12 cellular contexts compared by ENCODE assay signal in the genomic region with DNA sequence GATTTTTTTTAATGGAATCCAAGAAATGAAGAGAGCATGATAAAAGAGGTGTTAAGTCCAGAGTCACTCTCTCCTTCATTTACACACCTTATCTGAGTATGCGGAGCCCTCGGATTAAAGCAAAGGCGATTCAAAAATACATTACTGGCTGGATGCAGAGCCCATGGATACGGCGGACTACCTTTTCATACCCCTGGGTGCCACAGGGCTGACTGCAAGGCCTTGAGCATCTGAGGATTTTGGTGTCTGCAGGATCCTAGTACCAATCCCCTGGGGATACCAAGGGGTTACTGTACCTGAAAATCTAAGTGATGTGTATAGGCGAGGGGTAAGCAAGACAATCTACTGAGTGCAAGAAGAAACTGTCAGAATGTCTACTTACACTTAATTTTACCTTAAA. TPM values are rescaled to one million over a fixed set of nuclear protein-coding genes. Genes with fewer than 3 reads are reported as not detected.
DNase-seq lines count a peak whose midpoint lies in the region; ATAC-seq lines count a peak whose summit lies in the region.
"Had no signal": no experiment of that assay in that cellular context is flagged by ENCODE, and none has a peak within 500 bp of the region (broad histone marks: within the 10 kb centered on the region; RNA-seq: fewer than 3 reads in every experiment).

No MANE protein-coding gene starts in this region.

- H3K4me3 Mint-ChIP-seq in activated CD8-positive, alpha-beta memory T cell treated with anti-CD3 and anti-CD28 coated beads, Interleukin-2, amount 10 ng/mL, durations not matched to agents 7 days and 5 days: peak overlapping the region; percentile 15
- H3K4me3 Mint-ChIP-seq in activated naive CD8-positive, alpha-beta T cell treated with anti-CD3 and anti-CD28 coated beads, Interleukin-2, amount 50 U/mL, for 24 hours: peak overlapping the region; percentile 58
- H3K4me3 Mint-ChIP-seq in stimulated activated effector memory CD8-positive, alpha-beta T cell treated with anti-CD3 and anti-CD28 coated beads, Interleukin-12 subunit alpha, Interleukin-12 subunit beta, amount 100 ng/mL, for 72 hours: peak overlapping the region; percentile 69
- H3K4me3 Mint-ChIP-seq: activated naive CD8-positive, alpha-beta T cell treated with anti-CD3 and anti-CD28 coated beads, Interleukin-2, amount 10 ng/mL, durations not matched to agents 7 days and 5 days; mesothelial cell of epicardium had no signal

- peaks cover 78% of the 10 kb centered on the region for H3K4me1 Mint-ChIP-seq in activated CD8-positive, alpha-beta memory T cell treated with anti-CD3 and anti-CD28 coated beads, Interleukin-2, amount 10 ng/mL, durations not matched to agents 7 days and 5 days
- peaks cover 92% of the 10 kb centered on the region for H3K4me1 Mint-ChIP-seq in activated naive CD8-positive, alpha-beta T cell treated with anti-CD3 and anti-CD28 coated beads, Interleukin-2, amount 50 U/mL, for 24 hours
- H3K4me1 Mint-ChIP-seq in stimulated activated effector memory CD8-positive, alpha-beta T cell treated with anti-CD3 and anti-CD28 coated beads, Interleukin-12 subunit alpha, Interleukin-12 subunit beta, amount 100 ng/mL, for 72 hours: peaks cover 62% of the 10 kb centered on the region

- H3K27ac Mint-ChIP-seq in activated CD8-positive, alpha-beta memory T cell treated with anti-CD3 and anti-CD28 coated beads, Interleukin-2, amount 10 ng/mL, durations not matched to agents 7 days and 5 days: peak overlapping the region; percentile 70
- peak overlapping the region; percentile 82 for H3K27ac Mint-ChIP-seq in activated naive CD8-positive, alpha-beta T cell treated with anti-CD3 and anti-CD28 coated beads, Interleukin-2, amount 50 U/mL, for 24 hours
- H3K27ac Mint-ChIP-seq in stimulated activated effector memory CD8-positive, alpha-beta T cell treated with anti-CD3 and anti-CD28 coated beads, Interleukin-12 subunit alpha, Interleukin-12 subunit beta, amount 100 ng/mL, for 72 hours: peak overlapping the region; percentile 88
- H3K27ac Mint-ChIP-seq: activated naive CD8-positive, alpha-beta T cell treated with anti-CD3 and anti-CD28 coated beads, Interleukin-2, amount 10 ng/mL, durations not matched to agents 7 days and 5 days; mesothelial cell of epicardium had no signal

- no peaks in the 10 kb centered on the region for H3K27me3 Mint-ChIP-seq in activated CD8-positive, alpha-beta memory T cell treated with anti-CD3 and anti-CD28 coated beads, Interleukin-2, amount 10 ng/mL, durations not matched to agents 7 days and 5 days
- no peaks in the 10 kb centered on the region for H3K27me3 Mint-ChIP-seq in activated naive CD8-positive, alpha-beta T cell treated with anti-CD3 and anti-CD28 coated beads, Interleukin-2, amount 50 U/mL, for 24 hours
- H3K27me3 Mint-ChIP-seq: activated naive CD8-positive, alpha-beta T cell treated with anti-CD3 and anti-CD28 coated beads, Interleukin-2, amount 10 ng/mL, durations not matched to agents 7 days and 5 days had no signal

- H3K9me3 Mint-ChIP-seq in activated CD8-positive, alpha-beta memory T cell treated with anti-CD3 and anti-CD28 coated beads, Interleukin-2, amount 10 ng/mL, durations not matched to agents 7 days and 5 days (ENCODE audit: low read depth): no peaks in the 10 kb centered on the region
- no peaks in the 10 kb centered on the region for H3K9me3 Mint-ChIP-seq in activated naive CD8-positive, alpha-beta T cell treated with anti-CD3 and anti-CD28 coated beads, Interleukin-2, amount 50 U/mL, for 24 hours
- no peaks in the 10 kb centered on the region for H3K9me3 Mint-ChIP-seq in stimulated activated effector memory CD8-positive, alpha-beta T cell treated with anti-CD3 and anti-CD28 coated beads, Interleukin-12 subunit alpha, Interleukin-12 subunit beta, amount 100 ng/mL, for 72 hours
- H3K9me3 Mint-ChIP-seq: activated naive CD8-positive, alpha-beta T cell treated with anti-CD3 and anti-CD28 coated beads, Interleukin-2, amount 10 ng/mL, durations not matched to agents 7 days and 5 days had no signal

- CTCF ChIA-PET in activated CD8-positive, alpha-beta memory T cell treated with anti-CD3 and anti-CD28 coated beads, Interleukin-2, amount 10 ng/mL, durations not matched to agents 7 days and 5 days (lab: Charles Lee): interaction anchor here (0.6 to 2.4 kb wide), 3 partner anchors 11 to 1721 kb away, joined by 4 to 10 read pairs (median 4); no protein-coding TSS in a partner anchor

- ATAC-seq in activated CD8-positive, alpha-beta memory T cell treated with anti-CD3 and anti-CD28 coated beads, Interleukin-2, amount 10 ng/mL, durations not matched to agents 7 days and 5 days: peak; percentile 20
- ATAC-seq in HG03039 (IDR thresholded peaks at IDR 0.05; ENCODE audit: unreplicated experiment) (peak; percentile 4), GM21515 (IDR thresholded peaks at IDR 0.05; ENCODE audit: unreplicated experiment) (no peak), HG03045 (IDR thresholded peaks at IDR 0.05; ENCODE audit: unreplicated experiment) (no peak)
- ATAC-seq in activated naive CD8-positive, alpha-beta T cell treated with anti-CD3 and anti-CD28 coated beads, Interleukin-2, amount 50 U/mL, for 24 hours: no peak
- ATAC-seq in stimulated activated effector memory CD8-positive, alpha-beta T cell treated with anti-CD3 and anti-CD28 coated beads, Interleukin-12 subunit alpha, Interleukin-12 subunit beta, amount 100 ng/mL, for 72 hours: no peak

- DNase-seq in activated CD8-positive, alpha-beta memory T cell treated with anti-CD3 and anti-CD28 coated beads, Interleukin-2, amount 10 ng/mL, durations not matched to agents 7 days and 5 days: no peak
- no peak for DNase-seq in activated CD8-positive, alpha-beta memory T cell treated with anti-CD3 and anti-CD28 coated beads, Interleukin-2, amount 50 U/mL, for 4 hours
- DNase-seq in activated naive CD8-positive, alpha-beta T cell treated with anti-CD3 and anti-CD28 coated beads, Interleukin-2, amount 50 U/mL, for 24 hours: no peak
- DNase-seq in stimulated activated effector memory CD8-positive, alpha-beta T cell treated with anti-CD3 and anti-CD28 coated beads, Interleukin-12 subunit alpha, Interleukin-12 subunit beta, amount 100 ng/mL, for 72 hours (ENCODE audit: low spot score in 2 of 2): no peak
- DNase-seq in GM19240 (ENCODE audit: insufficient read length, low spot score): no peak
- DNase-seq: activated naive CD8-positive, alpha-beta T cell treated with anti-CD3 and anti-CD28 coated beads, Interleukin-2, amount 10 ng/mL, durations not matched to agents 7 days and 5 days; NCI-H1092 treated with DMSO at 0.1 percent for 48 hours; NCI-H2171 had no signal

- peaks cover 16% of the 10 kb centered on the region for H3K36me3 Mint-ChIP-seq in activated CD8-positive, alpha-beta memory T cell treated with anti-CD3 and anti-CD28 coated beads, Interleukin-2, amount 10 ng/mL, durations not matched to agents 7 days and 5 days
- H3K36me3 Mint-ChIP-seq in activated naive CD8-positive, alpha-beta T cell treated with anti-CD3 and anti-CD28 coated beads, Interleukin-2, amount 50 U/mL, for 24 hours (ENCODE audit: low read depth): peaks cover 18% of the 10 kb centered on the region
- no peaks in the 10 kb centered on the region for H3K36me3 Mint-ChIP-seq in stimulated activated effector memory CD8-positive, alpha-beta T cell treated with anti-CD3 and anti-CD28 coated beads, Interleukin-12 subunit alpha, Interleukin-12 subunit beta, amount 100 ng/mL, for 72 hours

RNA-seq across cellular contexts. Expression of a gene that starts 20.5 kb away (rescaled TPM):
- 100 to 1,000 TPM; 129 to 136 TPM for total RNA-seq in activated CD8-positive, alpha-beta memory T cell treated with anti-CD3 and anti-CD28 coated beads, Interleukin-2, amount 10 ng/mL, durations not matched to agents 7 days and 5 days

Comparison
In these comparisons a context has a peak if more than half of its experiments do, and no peak if none do; other contexts are left out.
1. ATAC-seq: peak in activated CD8-positive, alpha-beta memory T cell treated with anti-CD3 and anti-CD28 coated beads, Interleukin-2, amount 10 ng/mL, durations not matched to agents 7 days and 5 days (single experiment) and HG03039 (single experiment); none in activated naive CD8-positive, alpha-beta T cell treated with anti-CD3 and anti-CD28 coated beads, Interleukin-2, amount 50 U/mL, for 24 hours (single experiment), stimulated activated effector memory CD8-positive, alpha-beta T cell treated with anti-CD3 and anti-CD28 coated beads, Interleukin-12 subunit alpha, Interleukin-12 subunit beta, amount 100 ng/mL, for 72 hours (single experiment), GM21515 (single experiment) and HG03045 (single experiment).
2. H3K4me3 Mint-ChIP-seq: peak in every context shown above with its lines; median percentile 69 in stimulated activated effector memory CD8-positive, alpha-beta T cell treated with anti-CD3 and anti-CD28 coated beads, Interleukin-12 subunit alpha, Interleukin-12 subunit beta, amount 100 ng/mL, for 72 hours; 58 in activated naive CD8-positive, alpha-beta T cell treated with anti-CD3 and anti-CD28 coated beads, Interleukin-2, amount 50 U/mL, for 24 hours; 15 in activated CD8-positive, alpha-beta memory T cell treated with anti-CD3 and anti-CD28 coated beads, Interleukin-2, amount 10 ng/mL, durations not matched to agents 7 days and 5 days.
3. Peak in every context shown above with its lines, with median percentiles within 50 percentile points of each other: H3K27ac Mint-ChIP-seq.